8 cellular contexts compared by ENCODE assay signal in genomic region chr12:69585189-69586062, GRCh38. TPM values are rescaled to one million over a fixed set of nuclear protein-coding genes. Genes with fewer than 3 reads are reported as not detected.
A peak's percentile ranks its signal among the peaks of the same experiment; 100 is the strongest.
DNase-seq lines count a peak whose midpoint lies in the region; ATAC-seq and TF ChIP-seq lines count a peak whose summit lies in the region.

CCT2 (plus strand) TSS chr12:69585459; CDS start chr12:69585522, 63 bp downstream.

- H3K27ac ChIP-seq in temporal lobe (ENCODE audit: low read depth, low read length): peak within 1 kb of the TSS; percentile 84

- TF ChIP-seq POLR2A in GM10847 (IDR thresholded peaks at IDR 0.05; ENCODE audit: extremely low read depth, insufficient read length): peak; percentile 90

- peaks cover 23% of the 10 kb centered on the region for H3K4me1 Mint-ChIP-seq in activated naive CD4-positive, alpha-beta T cell treated with anti-CD3 and anti-CD28 coated beads, Interleukin-2, amount 50 U/mL, for 24 hours

- ATAC-seq in HG02610 (IDR thresholded peaks at IDR 0.05; ENCODE audit: unreplicated experiment) (peak; percentile 96), SK-N-SH treated with all-trans-retinoic acid at 6 μM for 48 hours (peak; percentile 94)

- peak within 1 kb of the TSS; percentile 98 for H3K27ac Mint-ChIP-seq in activated naive CD4-positive, alpha-beta T cell treated with anti-CD3 and anti-CD28 coated beads, Interleukin-2, amount 50 U/mL, for 24 hours

- peaks cover 7% of the 10 kb centered on the region for H3K36me3 Mint-ChIP-seq in activated naive CD4-positive, alpha-beta T cell treated with anti-CD3 and anti-CD28 coated beads, Interleukin-2, amount 50 U/mL, for 24 hours

- no peaks in the 10 kb centered on the region for H3K9me3 Mint-ChIP-seq in activated naive CD4-positive, alpha-beta T cell treated with anti-CD3 and anti-CD28 coated beads, Interleukin-2, amount 50 U/mL, for 24 hours

- peak; percentile 94 for DNase-seq in NCI-H1092 (lab: John Stamatoyannopoulos, UW)
- peak; percentile 97 for DNase-seq in globus pallidus (ENCODE audit: low spot score)
- peak; percentile 93 for DNase-seq in occipital lobe (lab: John Stamatoyannopoulos, UW)

- H3K4me3 Mint-ChIP-seq in activated naive CD4-positive, alpha-beta T cell treated with anti-CD3 and anti-CD28 coated beads, Interleukin-2, amount 50 U/mL, for 24 hours: peak within 1 kb of the TSS; percentile 98

- H3K27me3 Mint-ChIP-seq in activated naive CD4-positive, alpha-beta T cell treated with anti-CD3 and anti-CD28 coated beads, Interleukin-2, amount 50 U/mL, for 24 hours: no peaks in the 10 kb centered on the region

TF ChIP-seq in SK-N-SH treated with all-trans-retinoic acid at 6 μM for 48 hours, 23 proteins besides CTCF, POLR2A, EP300 and RAD21:
- no peak for TF ChIP-seq BACH2 (CRISPR knock-in tag; IDR thresholded peaks at IDR 0.05; ENCODE audit: borderline replicate concordance)
- TF ChIP-seq GLIS3 (CRISPR knock-in tag; IDR thresholded peaks at IDR 0.05): no peak
- no peak for TF ChIP-seq ZNF8 (CRISPR knock-in tag; IDR thresholded peaks at IDR 0.05)
- TF ChIP-seq TOX (CRISPR knock-in tag; IDR thresholded peaks at IDR 0.05; ENCODE audit: borderline replicate concordance): no peak
- peak; percentile 38; the same call in 1 of the 2 replicates for TF ChIP-seq ZFP3 (CRISPR knock-in tag; IDR thresholded peaks at IDR 0.05)
- TF ChIP-seq ZFP30 (CRISPR knock-in tag; IDR thresholded peaks at IDR 0.05): no peak
- TF ChIP-seq CSDC2 (CRISPR knock-in tag; IDR thresholded peaks at IDR 0.05): 0 out of 2 replicates have a peak, but pooled peaks have one; percentile 63
- peak; percentile 42; the same call in 1 of the 2 replicates for TF ChIP-seq ZNF70 (CRISPR knock-in tag; IDR thresholded peaks at IDR 0.05)
- peak; percentile 40; the same call in 1 of the 2 replicates for TF ChIP-seq TSHZ2 (CRISPR knock-in tag; IDR thresholded peaks at IDR 0.05)
- TF ChIP-seq, protein P1, sequence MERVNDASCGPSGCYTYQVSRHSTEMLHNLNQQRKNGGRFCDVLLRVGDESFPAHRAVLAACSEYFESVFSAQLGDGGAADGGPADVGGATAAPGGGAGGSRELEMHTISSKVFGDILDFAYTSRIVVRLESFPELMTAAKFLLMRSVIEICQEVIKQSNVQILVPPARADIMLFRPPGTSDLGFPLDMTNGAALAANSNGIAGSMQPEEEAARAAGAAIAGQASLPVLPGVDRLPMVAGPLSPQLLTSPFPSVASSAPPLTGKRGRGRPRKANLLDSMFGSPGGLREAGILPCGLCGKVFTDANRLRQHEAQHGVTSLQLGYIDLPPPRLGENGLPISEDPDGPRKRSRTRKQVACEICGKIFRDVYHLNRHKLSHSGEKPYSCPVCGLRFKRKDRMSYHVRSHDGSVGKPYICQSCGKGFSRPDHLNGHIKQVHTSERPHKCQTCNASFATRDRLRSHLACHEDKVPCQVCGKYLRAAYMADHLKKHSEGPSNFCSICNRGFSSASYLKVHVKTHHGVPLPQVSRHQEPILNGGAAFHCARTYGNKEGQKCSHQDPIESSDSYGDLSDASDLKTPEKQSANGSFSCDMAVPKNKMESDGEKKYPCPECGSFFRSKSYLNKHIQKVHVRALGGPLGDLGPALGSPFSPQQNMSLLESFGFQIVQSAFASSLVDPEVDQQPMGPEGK (CRISPR knock-in tag; IDR thresholded peaks at IDR 0.05; ENCODE audit: borderline replicate concordance): no peak

RNA-seq across cellular contexts. Expression of gene CCT2, which starts in this region (rescaled TPM):
- total RNA-seq in occipital lobe (270 TPM), temporal lobe (187 TPM)

Comparison
In these comparisons a context has a peak if more than half of its experiments do, and no peak if none do; other contexts are left out.
1. Peak in every context shown above with its lines: DNase-seq, ATAC-seq and H3K27ac ChIP-seq.